ENCODE assay signal across 9 cellular contexts in genomic region chr15:40160689-40161688, GRCh38. TPM values are rescaled to one million over a fixed set of nuclear protein-coding genes. Genes with fewer than 3 reads are reported as not detected.
DNase-seq lines count a peak whose midpoint lies in the region; ATAC-seq and TF ChIP-seq lines count a peak whose summit lies in the region.
"Had no signal": no experiment of that assay in that cellular context is flagged by ENCODE, and none has a peak within 500 bp of the region (broad histone marks: within the 10 kb centered on the region; RNA-seq: fewer than 3 reads in every experiment).

BUB1B (plus strand) TSS chr15:40161069; CDS start chr15:40161221, 152 bp downstream.

- peak within 1 kb of the TSS; percentile 97 for H3K4me3 ChIP-seq in AG10803 (ENCODE audit: low read length)

- POLR2A ChIA-PET in WTC11 (lab: Charles Lee), result interaction anchor here (0.5 to 3.3 kb wide), 5 partner anchors 19 to 228 kb away, joined by 3 to 33 read pairs (median 4); partner anchors contain the start of gene BMF

- H3K27ac Mint-ChIP-seq in WTC11, result no peak within 1 kb of the TSS
- H3K27ac Mint-ChIP-seq: T-helper 1 cell treated with Interleukin-12 subunit alpha and Interleukin-12 subunit beta and Interleukin-4 antibody, amounts not matched to agents 30 μg/mL and 1 μg/mL, for 36 hours had no signal

- DNase-seq in AG10803 (ENCODE audit: low read depth) (peak; percentile 84), NCI-H345 (lab: John Stamatoyannopoulos, UW) (peak; percentile 93), WTC11 (ENCODE audit: low spot score) (peak; percentile 95), islet precursor cell (peak; percentile 97)
- peak; percentile 91 for DNase-seq in central memory CD4-positive, alpha-beta T cell
- DNase-seq in stimulated activated CD4-positive, alpha-beta T cell treated with anti-CD3 and anti-CD28 coated beads, Interleukin-12 subunit alpha, Interleukin-12 subunit beta, amount 100 ng/mL, for 4 hours, result peak; percentile 89

- peak; percentile 73 for ATAC-seq in GM19025 (IDR thresholded peaks at IDR 0.05; ENCODE audit: low read depth, unreplicated experiment)
- ATAC-seq in HG03196 (IDR thresholded peaks at IDR 0.05; ENCODE audit: unreplicated experiment), result peak; percentile 83
- ATAC-seq in WTC11, result peak; percentile 94

- peaks cover 37% of the 10 kb centered on the region for H3K4me1 Mint-ChIP-seq in WTC11

- H3K27me3 Mint-ChIP-seq in WTC11 (ENCODE audit: low read depth), result no peaks in the 10 kb centered on the region

- H3K36me3 Mint-ChIP-seq in WTC11, result peaks cover 23% of the 10 kb centered on the region

- no peak for TF ChIP-seq CTCF in AG10803 (conservative IDR thresholded peaks at IDR 0.05; ENCODE audit: low read length)
- TF ChIP-seq CTCF in WTC11 (IDR thresholded peaks at IDR 0.05), result no peak

- no peaks in the 10 kb centered on the region for H3K9me3 Mint-ChIP-seq in WTC11
- H3K9me3 Mint-ChIP-seq: T-helper 1 cell treated with Interleukin-12 subunit alpha and Interleukin-12 subunit beta and Interleukin-4 antibody, amounts not matched to agents 30 μg/mL and 1 μg/mL, for 36 hours had no signal

- CTCF ChIA-PET in WTC11 (lab: Charles Lee), result interaction anchor here (1.1 to 4.4 kb wide), 8 partner anchors 51 to 118 kb away, joined by 3 to 27 read pairs (median 6); partner anchors contain the start of genes BMF and PAK6

- no peak within 1 kb of the TSS for H3K4me3 Mint-ChIP-seq in WTC11
- H3K4me3 Mint-ChIP-seq: T-helper 1 cell treated with Interleukin-12 subunit alpha and Interleukin-12 subunit beta and Interleukin-4 antibody, amounts not matched to agents 30 μg/mL and 1 μg/mL, for 36 hours had no signal

TF ChIP-seq in WTC11, 78 proteins besides CTCF, POLR2A, EP300 and RAD21 (continues in another document):
- TF ChIP-seq TCF7 (CRISPR knock-in tag; IDR thresholded peaks at IDR 0.05; ENCODE audit: low read depth), result no peak
- TF ChIP-seq ATF2 (CRISPR knock-in tag; IDR thresholded peaks at IDR 0.05; ENCODE audit: borderline replicate concordance, low read depth), result no peak
- TF ChIP-seq FOXK1 (CRISPR knock-in tag; IDR thresholded peaks at IDR 0.05), result peak; percentile 84
- TF ChIP-seq JUN (CRISPR knock-in tag; IDR thresholded peaks at IDR 0.05), result peak; percentile 53; the same call in 1 of the 2 replicates
- TF ChIP-seq GRHL2 (CRISPR knock-in tag; IDR thresholded peaks at IDR 0.05; ENCODE audit: insufficient replicate concordance, severe bottlenecking), result no peak
- peak; percentile 79; the same call in 1 of the 2 replicates for TF ChIP-seq TEAD4 (CRISPR knock-in tag; IDR thresholded peaks at IDR 0.05)
- peak; percentile 81; the same call in 1 of the 2 replicates for TF ChIP-seq CREM (CRISPR knock-in tag; IDR thresholded peaks at IDR 0.05)
- TF ChIP-seq ZBTB21 (CRISPR knock-in tag; IDR thresholded peaks at IDR 0.05; ENCODE audit: borderline replicate concordance), result no peak; the same call in 1 of the 2 replicates
- TF ChIP-seq, protein P1, sequence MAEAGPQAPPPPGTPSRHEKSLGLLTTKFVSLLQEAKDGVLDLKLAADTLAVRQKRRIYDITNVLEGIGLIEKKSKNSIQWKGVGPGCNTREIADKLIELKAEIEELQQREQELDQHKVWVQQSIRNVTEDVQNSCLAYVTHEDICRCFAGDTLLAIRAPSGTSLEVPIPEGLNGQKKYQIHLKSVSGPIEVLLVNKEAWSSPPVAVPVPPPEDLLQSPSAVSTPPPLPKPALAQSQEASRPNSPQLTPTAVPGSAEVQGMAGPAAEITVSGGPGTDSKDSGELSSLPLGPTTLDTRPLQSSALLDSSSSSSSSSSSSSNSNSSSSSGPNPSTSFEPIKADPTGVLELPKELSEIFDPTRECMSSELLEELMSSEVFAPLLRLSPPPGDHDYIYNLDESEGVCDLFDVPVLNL (CRISPR knock-in tag; IDR thresholded peaks at IDR 0.05; ENCODE audit: borderline replicate concordance, low read depth), result peak; percentile 98
- peak; percentile 96 for TF ChIP-seq ARID4B (CRISPR knock-in tag; IDR thresholded peaks at IDR 0.05; ENCODE audit: borderline replicate concordance)
- peak; percentile 96; the same call in 1 of the 2 replicates for TF ChIP-seq FOXP1 (CRISPR knock-in tag; IDR thresholded peaks at IDR 0.05; ENCODE audit: borderline replicate concordance)
- TF ChIP-seq, protein P2, sequence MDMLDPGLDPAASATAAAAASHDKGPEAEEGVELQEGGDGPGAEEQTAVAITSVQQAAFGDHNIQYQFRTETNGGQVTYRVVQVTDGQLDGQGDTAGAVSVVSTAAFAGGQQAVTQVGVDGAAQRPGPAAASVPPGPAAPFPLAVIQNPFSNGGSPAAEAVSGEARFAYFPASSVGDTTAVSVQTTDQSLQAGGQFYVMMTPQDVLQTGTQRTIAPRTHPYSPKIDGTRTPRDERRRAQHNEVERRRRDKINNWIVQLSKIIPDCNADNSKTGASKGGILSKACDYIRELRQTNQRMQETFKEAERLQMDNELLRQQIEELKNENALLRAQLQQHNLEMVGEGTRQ (CRISPR knock-in tag; IDR thresholded peaks at IDR 0.05), result peak; percentile 46; the same call in 1 of the 2 replicates
- TF ChIP-seq AR (CRISPR knock-in tag; IDR thresholded peaks at IDR 0.05), result no peak
- no peak for TF ChIP-seq ZNF219 (CRISPR knock-in tag; IDR thresholded peaks at IDR 0.05; ENCODE audit: borderline replicate concordance)
- TF ChIP-seq MYBL2 (CRISPR knock-in tag; IDR thresholded peaks at IDR 0.05), result peak; percentile 100

RNA-seq across cellular contexts. Expression of gene BUB1B, which starts in this region (rescaled TPM):
- total RNA-seq in WTC11 (2021), result 148 to 192 TPM (median 156 TPM) in 3 replicates

Comparison
In these comparisons a context has a peak if more than half of its experiments do, and no peak if none do; other contexts are left out.
1. Peak in every context shown above with its lines: DNase-seq, ATAC-seq and H3K4me3 ChIP-seq.